17 cellular contexts compared by ENCODE assay signal in the genomic region with DNA sequence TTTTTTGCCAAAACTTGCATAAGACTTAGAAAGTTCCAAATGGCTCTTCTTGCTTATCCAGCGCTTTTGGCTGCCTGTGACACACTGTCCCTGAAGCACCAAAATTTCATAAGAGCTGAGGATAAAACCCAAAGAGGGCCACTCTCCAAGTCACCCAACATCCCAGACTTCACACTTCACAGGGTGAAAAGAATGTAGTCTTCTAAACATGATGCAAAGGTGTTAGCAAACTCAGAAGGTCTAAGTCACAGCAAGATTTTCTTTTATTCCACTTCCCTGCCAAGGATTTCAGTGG.
"Had no signal": no experiment of that assay in that cellular context is flagged by ENCODE, and none has a peak within 500 bp of the region (broad histone marks: within the 10 kb centered on the region; RNA-seq: fewer than 3 reads in every experiment).

No MANE protein-coding gene starts in this region.

- H3K4me3 ChIP-seq: body of pancreas, heart left ventricle, pancreas, tibial artery had no signal

- H3K4me1 ChIP-seq: body of pancreas, pancreas had no signal

- H3K27me3 Mint-ChIP-seq: activated CD8-positive, alpha-beta T cell treated with anti-CD3 and anti-CD28 coated beads for 36 hours; activated T-helper 17 cell treated with anti-CD3 and anti-CD28 coated beads, Interleukin-2, amount 50 U/mL, for 72 hours had no signal

- H3K27me3 ChIP-seq: body of pancreas, heart left ventricle, pancreas, tibial artery had no signal

- H3K4me3 Mint-ChIP-seq: activated CD4-positive, alpha-beta T cell treated with anti-CD3 and anti-CD28 coated beads, Interleukin-2, amount 10 ng/mL, durations not matched to agents 24 days and 14 days; activated CD8-positive, alpha-beta T cell treated with anti-CD3 and anti-CD28 coated beads for 36 hours; activated naive CD8-positive, alpha-beta T cell treated with anti-CD3 and anti-CD28 coated beads, Interleukin-2, amount 10 ng/mL, durations not matched to agents 7 days and 5 days; activated T-helper 17 cell treated with anti-CD3 and anti-CD28 coated beads, Interleukin-2, amount 50 U/mL, for 72 hours; endodermal cell; natural killer cell; stimulated activated naive B cell treated with anti-CD40 and anti-IgM and Interleukin-4, amounts not matched to agents 10 μg/mL and 1 μg/mL and 100 μg/mL, for 72 hours; T-helper 1 cell treated with Interleukin-12 subunit alpha and Interleukin-12 subunit beta and Interleukin-4 antibody, amounts not matched to agents 30 μg/mL and 1 μg/mL, for 36 hours had no signal

- H3K27ac Mint-ChIP-seq: activated CD4-positive, alpha-beta T cell treated with anti-CD3 and anti-CD28 coated beads, Interleukin-2, amount 10 ng/mL, durations not matched to agents 24 days and 14 days; activated CD8-positive, alpha-beta T cell treated with anti-CD3 and anti-CD28 coated beads for 36 hours; activated naive CD8-positive, alpha-beta T cell treated with anti-CD3 and anti-CD28 coated beads, Interleukin-2, amount 10 ng/mL, durations not matched to agents 7 days and 5 days; activated T-helper 17 cell treated with anti-CD3 and anti-CD28 coated beads, Interleukin-2, amount 50 U/mL, for 72 hours; natural killer cell; stimulated activated naive B cell treated with anti-CD40 and anti-IgM and Interleukin-4, amounts not matched to agents 10 μg/mL and 1 μg/mL and 100 μg/mL, for 72 hours; T-helper 1 cell treated with Interleukin-12 subunit alpha and Interleukin-12 subunit beta and Interleukin-4 antibody, amounts not matched to agents 30 μg/mL and 1 μg/mL, for 36 hours had no signal

- DNase-seq: activated CD4-positive, alpha-beta T cell treated with anti-CD3 and anti-CD28 coated beads, Interleukin-2, amount 10 ng/mL, durations not matched to agents 24 days and 14 days; activated CD8-positive, alpha-beta T cell treated with anti-CD3 and anti-CD28 coated beads for 36 hours; activated naive CD4-positive, alpha-beta T cell treated with Interleukin-2 at 50 U/mL for 16 hours; activated naive CD8-positive, alpha-beta T cell treated with anti-CD3 and anti-CD28 coated beads, Interleukin-2, amount 10 ng/mL, durations not matched to agents 7 days and 5 days; activated T-cell treated with anti-CD3 and anti-CD28 coated beads, Interleukin-2, amount 50 U/mL, for 1 hour; amygdala; caudate nucleus; endodermal cell; heart left ventricle; mesendoderm; natural killer cell; pancreas; stimulated activated naive B cell treated with anti-CD40 and anti-IgM and Interleukin-4, amounts not matched to agents 10 μg/mL and 1 μg/mL and 100 μg/mL, for 72 hours had no signal

- ATAC-seq: activated CD8-positive, alpha-beta T cell treated with anti-CD3 and anti-CD28 coated beads for 36 hours; activated T-helper 17 cell treated with anti-CD3 and anti-CD28 coated beads, Interleukin-2, amount 50 U/mL, for 72 hours; body of pancreas; natural killer cell; pancreas; stimulated activated naive B cell treated with anti-CD40 and anti-IgM and Interleukin-4, amounts not matched to agents 10 μg/mL and 1 μg/mL and 100 μg/mL, for 72 hours had no signal

- H3K9me3 Mint-ChIP-seq: activated CD4-positive, alpha-beta T cell treated with anti-CD3 and anti-CD28 coated beads, Interleukin-2, amount 10 ng/mL, durations not matched to agents 24 days and 14 days; activated CD8-positive, alpha-beta T cell treated with anti-CD3 and anti-CD28 coated beads for 36 hours; activated naive CD8-positive, alpha-beta T cell treated with anti-CD3 and anti-CD28 coated beads, Interleukin-2, amount 10 ng/mL, durations not matched to agents 7 days and 5 days; activated T-helper 17 cell treated with anti-CD3 and anti-CD28 coated beads, Interleukin-2, amount 50 U/mL, for 72 hours; endodermal cell; natural killer cell; stimulated activated naive B cell treated with anti-CD40 and anti-IgM and Interleukin-4, amounts not matched to agents 10 μg/mL and 1 μg/mL and 100 μg/mL, for 72 hours; T-helper 1 cell treated with Interleukin-12 subunit alpha and Interleukin-12 subunit beta and Interleukin-4 antibody, amounts not matched to agents 30 μg/mL and 1 μg/mL, for 36 hours had no signal

- H3K36me3 ChIP-seq: heart left ventricle, pancreas, tibial artery had no signal

- H3K27ac ChIP-seq: body of pancreas, pancreas, tibial artery had no signal

- H3K36me3 Mint-ChIP-seq: activated naive CD8-positive, alpha-beta T cell treated with anti-CD3 and anti-CD28 coated beads, Interleukin-2, amount 10 ng/mL, durations not matched to agents 7 days and 5 days; natural killer cell; stimulated activated naive B cell treated with anti-CD40 and anti-IgM and Interleukin-4, amounts not matched to agents 10 μg/mL and 1 μg/mL and 100 μg/mL, for 72 hours had no signal

- H3K9me3 ChIP-seq: body of pancreas, heart left ventricle, pancreas, tibial artery had no signal
